ENCODE assay signal across 9 cellular contexts in the genomic region with DNA sequence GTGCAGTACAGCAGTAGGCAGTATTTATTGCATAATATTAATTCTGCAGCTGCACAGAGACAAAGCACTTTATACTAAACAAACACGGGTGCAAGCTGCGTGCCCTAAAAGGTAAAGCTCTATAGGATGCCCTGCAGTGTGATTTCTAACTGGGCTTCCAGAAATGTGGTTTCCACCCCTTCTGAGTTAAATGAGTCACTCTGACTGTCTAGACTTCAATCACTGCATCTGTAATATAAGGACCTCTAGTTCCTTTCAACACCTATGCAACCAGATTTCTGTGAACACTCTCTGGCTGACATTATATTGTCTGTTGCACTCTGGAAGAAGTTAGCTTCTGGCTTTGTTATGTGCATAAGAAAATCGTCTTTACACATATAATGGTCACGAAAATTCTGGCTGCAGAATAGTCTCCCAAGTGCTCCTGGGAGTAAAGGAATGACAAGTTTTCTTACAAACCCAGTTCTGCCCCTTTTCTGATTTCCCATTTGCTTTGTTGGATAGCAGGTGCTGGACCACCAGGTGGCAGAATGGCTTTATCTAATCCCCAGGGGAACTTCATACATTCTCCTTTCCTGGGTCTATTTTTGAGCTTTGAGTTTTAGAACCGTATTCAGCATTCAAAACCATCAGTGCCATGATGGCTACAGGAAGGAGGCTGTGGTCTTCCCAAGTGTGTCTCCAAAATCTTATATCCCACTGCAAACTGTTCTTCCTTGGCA.
DNase-seq lines count a peak whose midpoint lies in the region; ATAC-seq, FAIRE-seq and TF ChIP-seq lines count a peak whose summit lies in the region.
"Had no signal": no experiment of that assay in that cellular context is flagged by ENCODE, and none has a peak within 500 bp of the region (broad histone marks: within the 10 kb centered on the region; RNA-seq: fewer than 3 reads in every experiment).

No MANE protein-coding gene starts in this region.

- H3K9ac ChIP-seq in HepG2 (ENCODE audit: insufficient read depth, low read depth, low read length), result no peak overlapping the region

- in situ Hi-C loops in HepG2 (cut with HindIII; ENCODE audit: extremely low pct_ligation_motif_present, low pct_unique_long_range_greater_than_20kb), result no loop called here

- H3K9me3 ChIP-seq in DOHH2 (ENCODE audit: control insufficient read depth, insufficient read depth, low read length) (no peaks in the 10 kb centered on the region), HepG2 (ENCODE audit: low read length) (no peaks in the 10 kb centered on the region), ovary (no peaks in the 10 kb centered on the region), stomach (no peaks in the 10 kb centered on the region), prostate gland (no peaks in the 10 kb centered on the region)

- CTCF ChIA-PET in HepG2 (lab: Yijun Ruan, JAX; ENCODE audit: low intra/inter-chr PET ratio, low total read pairs), result no interaction called here

- TF ChIP-seq EP300 in HepG2 (IDR thresholded peaks at IDR 0.05; ENCODE audit: low read depth in 2 of 2, low read length in 2 of 2) (no peak), HepG2 (CRISPR knock-in tag; IDR thresholded peaks at IDR 0.05; ENCODE audit: borderline replicate concordance) (no peak), ovary (IDR thresholded peaks at IDR 0.05) (no peak), stomach (IDR thresholded peaks at IDR 0.05) (no peak)

- H3K27ac ChIP-seq in DOHH2 (ENCODE audit: low read depth, low read length) (no peak overlapping the region), HepG2 (ENCODE audit: extremely low read length, insufficient read depth, low read length) (no peak overlapping the region), ovary (no peak overlapping the region), stomach (no peak overlapping the region), prostate gland (no peak overlapping the region)

- peak; percentile 37 for TF ChIP-seq CTCF in DOHH2 (IDR thresholded peaks at IDR 0.05; ENCODE audit: low read depth, low read length, poor library complexity, severe bottlenecking)
- TF ChIP-seq CTCF in LNCAP (IDR thresholded peaks at IDR 0.05), result peak; percentile 37; the same call in 1 of the 2 replicates
- peak; percentile 50 for TF ChIP-seq CTCF in HepG2 (CRISPR knock-in tag; IDR thresholded peaks at IDR 0.05)
- TF ChIP-seq CTCF in ovary (IDR thresholded peaks at IDR 0.05), result no peak
- no peak for TF ChIP-seq CTCF in stomach (IDR thresholded peaks at IDR 0.05)
- TF ChIP-seq CTCF in prostate gland (IDR thresholded peaks at IDR 0.05), result peak in 1 of 4 experiments; percentile 4

- WGBS in HepG2 (ENCODE audit: low lambda C conversion rate), result 0% methylated on average over 5 of the region's 5 CpGs
- 49 to 61% (median 53%) methylated on average over 5 of the region's 5 CpGs for WGBS in ovary, 3 donors
- WGBS in stomach, 5 donors, result 50 to 61% (median 58%) methylated on average over 5 of the region's 5 CpGs
- WGBS in prostate gland, result 36% methylated on average over 5 of the region's 5 CpGs

- no peak overlapping the region for H3K4me3 ChIP-seq in DOHH2 (ENCODE audit: low read length)
- H3K4me3 ChIP-seq in HepG2 (replicated peaks in 1 of 3; ENCODE audit: insufficient read depth in 1 of 3, low read depth in 2 of 3, low read length in 3 of 3), result no peak overlapping the region
- no peak overlapping the region for H3K4me3 ChIP-seq in ovary
- H3K4me3 ChIP-seq in stomach, result no peak overlapping the region
- no peak overlapping the region for H3K4me3 ChIP-seq in prostate gland

- no peaks in the 10 kb centered on the region for H3K36me3 ChIP-seq in DOHH2 (ENCODE audit: control insufficient read depth, low read length)
- H3K36me3 ChIP-seq in HepG2 (replicated peaks in 1 of 2; ENCODE audit: control insufficient read depth in 1 of 2, insufficient read depth in 2 of 2, low read length in 2 of 2), result no peaks in the 10 kb centered on the region
- H3K36me3 ChIP-seq in ovary, result no peaks in the 10 kb centered on the region
- no peaks in the 10 kb centered on the region for H3K36me3 ChIP-seq in stomach
- H3K36me3 ChIP-seq in prostate gland, result no peaks in the 10 kb centered on the region

- TF ChIP-seq POLR2A in HepG2 (IDR thresholded peaks at IDR 0.05; ENCODE audit: insufficient read depth in 1 of 2, low read depth in 2 of 2, low read length in 2 of 2) (no peak), ovary (IDR thresholded peaks at IDR 0.05) (no peak), stomach (IDR thresholded peaks at IDR 0.05) (no peak), prostate gland (IDR thresholded peaks at IDR 0.05) (no peak)

- H3K4me2 ChIP-seq in DOHH2 (ENCODE audit: low read length) (no peak overlapping the region), HepG2 (ENCODE audit: low read depth, low read length) (no peak overlapping the region)

- H4K20me1 ChIP-seq in DOHH2 (ENCODE audit: control insufficient read depth, insufficient read depth, low read depth, low read length), result no peaks in the 10 kb centered on the region
- H4K20me1 ChIP-seq in HepG2 (ENCODE audit: insufficient read depth, low read length), result no peaks in the 10 kb centered on the region

- DNase-seq in SK-N-DZ (ENCODE audit: low spot score), result peak; percentile 39
- peak; percentile 6 for DNase-seq in HepG2 (ENCODE audit: low spot score)
- DNase-seq in ovary, result no peak
- DNase-seq in T1000 (lab: John Stamatoyannopoulos, UW), result no peak
- no peak for DNase-seq in stomach
- no peak for DNase-seq in prostate gland (ENCODE audit: low spot score)

- no TSS peak for BruUV-seq in HepG2 (replicated peaks; lab: Mats Ljungman, UMichigan)

- no peak for FAIRE-seq in HepG2 (lab: Jason Lieb, UNC)
- FAIRE-seq: keratinocyte had no signal

- no peaks in the 10 kb centered on the region for H3K4me1 ChIP-seq in DOHH2 (ENCODE audit: control insufficient read depth, low read length)
- no peaks in the 10 kb centered on the region for H3K4me1 ChIP-seq in HepG2 (ENCODE audit: insufficient read depth, low read length)
- no peaks in the 10 kb centered on the region for H3K4me1 ChIP-seq in ovary (ENCODE audit: insufficient read depth)
- H3K4me1 ChIP-seq in stomach, result no peaks in the 10 kb centered on the region
- no peaks in the 10 kb centered on the region for H3K4me1 ChIP-seq in prostate gland (replicated peaks)

- no peaks in the 10 kb centered on the region for H3K9me2 ChIP-seq in DOHH2 (replicated peaks; ENCODE audit: control insufficient read depth, low read length)

- TF ChIP-seq RAD21 in HepG2 (CRISPR knock-in tag; IDR thresholded peaks at IDR 0.05), result no peak

- H2AFZ ChIP-seq in HepG2 (ENCODE audit: low read length), result no peak overlapping the region

- peak; percentile 50; the same call in 2 of the 3 replicates for ATAC-seq in HepG2

- intact Hi-C loops in HepG2 (cut with micrococcal nuclease; ENCODE audit: unreplicated experiment), result no loop called here
- intact Hi-C loops in ovary (cut with DNase I), result no loop called here
- intact Hi-C loops in stomach (cut with DNase I; ENCODE audit: low total_unique reads), result no loop called here
- intact Hi-C loops in prostate gland (cut with DNase I), result no loop called here

- H3K27me3 ChIP-seq in DOHH2 (ENCODE audit: control insufficient read depth, low read length), result no peaks in the 10 kb centered on the region
- no peaks in the 10 kb centered on the region for H3K27me3 ChIP-seq in HepG2 (ENCODE audit: control insufficient read depth in 1 of 2, insufficient read depth in 2 of 2, low read length in 2 of 2)
- H3K27me3 ChIP-seq in ovary, result no peaks in the 10 kb centered on the region
- no peaks in the 10 kb centered on the region for H3K27me3 ChIP-seq in stomach
- H3K27me3 ChIP-seq in prostate gland (replicated peaks; ENCODE audit: insufficient read depth), result no peaks in the 10 kb centered on the region

- no peaks in the 10 kb centered on the region for H3F3A ChIP-seq in DOHH2 (ENCODE audit: control insufficient read depth, insufficient read depth)

- POLR2A ChIA-PET in HepG2 (lab: Yijun Ruan, JAX), result no interaction called here

- H3K79me2 ChIP-seq in DOHH2 (ENCODE audit: control insufficient read depth, low read length) (no peaks in the 10 kb centered on the region), HepG2 (ENCODE audit: insufficient read depth, low read length) (no peaks in the 10 kb centered on the region)

TF ChIP-seq in HepG2, 621 proteins besides CTCF, POLR2A, EP300 and RAD21:
- TF ChIP-seq SAFB2 (CRISPR knock-in tag; IDR thresholded peaks at IDR 0.05; ENCODE audit: borderline replicate concordance, low read depth) (no peak), SP5 (CRISPR knock-in tag; IDR thresholded peaks at IDR 0.05; ENCODE audit: borderline replicate concordance, low read depth) (no peak), STAG1 (CRISPR knock-in tag; IDR thresholded peaks at IDR 0.05) (peak; percentile 54)

Comparison
In these comparisons a context has a peak if more than half of its experiments do, and no peak if none do; other contexts are left out.
1. CTCF ChIP-seq: peak in DOHH2 (single experiment), LNCAP (single experiment) and HepG2 (single experiment); none in ovary (0 of 3) and stomach (0 of 7).
2. DNase-seq: peak in SK-N-DZ (single experiment) and HepG2 (single experiment); none in ovary (0 of 5), T1000 (single experiment), stomach (single experiment) and prostate gland (single experiment).